Comparison of ENCODE assay signal across 7 cellular contexts in the genomic region with DNA sequence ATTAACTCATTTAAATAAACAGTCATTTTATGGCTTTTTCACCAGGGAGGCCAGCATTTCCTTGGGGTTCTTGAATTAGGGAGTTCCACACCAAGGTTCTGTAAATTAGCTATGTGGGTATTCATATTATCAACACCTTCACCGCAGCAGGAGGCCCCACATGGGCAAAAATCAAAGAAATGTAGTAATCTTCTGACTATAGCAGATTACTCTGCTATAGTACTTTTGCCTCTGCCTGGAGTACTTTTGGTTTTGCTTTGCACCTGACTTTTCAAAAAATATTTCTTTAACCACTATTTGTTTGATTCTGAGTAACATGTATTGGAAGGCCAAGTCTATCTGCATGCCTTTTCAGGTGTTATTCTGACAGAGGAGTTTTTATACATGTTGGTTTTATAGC.
DNase-seq lines count a peak whose midpoint lies in the region; ATAC-seq, FAIRE-seq and TF ChIP-seq lines count a peak whose summit lies in the region.
"Not testable (repeated sequence)": the region's sequence is repeated elsewhere in the genome, so short reads cannot be mapped to it uniquely, and the experiment has no call there.

No MANE protein-coding gene starts in this region.

- CTCF ChIA-PET in activated CD8-positive, alpha-beta T cell treated with anti-CD3 and anti-CD28 coated beads for 36 hours (lab: Charles Lee): not testable (repeated sequence)

- H3K4me1 ChIP-seq in astrocyte (ENCODE audit: insufficient read depth, low read length): not testable (repeated sequence)

- H3K79me2 ChIP-seq in astrocyte (ENCODE audit: insufficient read depth, low read length): not testable (repeated sequence)

- H3K27me3 Mint-ChIP-seq in activated CD8-positive, alpha-beta T cell treated with anti-CD3 and anti-CD28 coated beads for 36 hours; astrocyte (ENCODE audit: low read depth, unreplicated experiment): not testable (repeated sequence)

- not testable (repeated sequence) for H3K27ac Mint-ChIP-seq in activated CD8-positive, alpha-beta T cell treated with anti-CD3 and anti-CD28 coated beads for 36 hours; astrocyte (ENCODE audit: unreplicated experiment)

- not testable (repeated sequence) for DNase-seq in activated CD8-positive, alpha-beta T cell treated with anti-CD3 and anti-CD28 coated beads for 36 hours; astrocyte (ENCODE audit: low read depth)

- H3K4me1 Mint-ChIP-seq in activated CD8-positive, alpha-beta T cell treated with anti-CD3 and anti-CD28 coated beads for 36 hours (ENCODE audit: low read depth); astrocyte (ENCODE audit: low read depth, unreplicated experiment): not testable (repeated sequence)

- TF ChIP-seq CTCF in activated CD8-positive, alpha-beta T cell treated with anti-CD3 and anti-CD28 coated beads for 36 hours (IDR thresholded peaks at IDR 0.05); astrocyte (IDR thresholded peaks at IDR 0.05; ENCODE audit: insufficient read depth, low read depth, low read length): not testable (repeated sequence)

- H3K9me3 Mint-ChIP-seq in activated CD8-positive, alpha-beta T cell treated with anti-CD3 and anti-CD28 coated beads for 36 hours; astrocyte (ENCODE audit: unreplicated experiment): not testable (repeated sequence)

- ATAC-seq in GM18498 (IDR thresholded peaks at IDR 0.05; ENCODE audit: unreplicated experiment) (peak; percentile 70), GM18867 (IDR thresholded peaks at IDR 0.05; ENCODE audit: unreplicated experiment) (peak; percentile 97), GM21390 (IDR thresholded peaks at IDR 0.05; ENCODE audit: unreplicated experiment) (peak; percentile 70), HG02938 (IDR thresholded peaks at IDR 0.05; ENCODE audit: unreplicated experiment) (peak; percentile 79), HG03469 (IDR thresholded peaks at IDR 0.05; ENCODE audit: unreplicated experiment) (peak; percentile 72)
- ATAC-seq in activated CD8-positive, alpha-beta T cell treated with anti-CD3 and anti-CD28 coated beads for 36 hours: peak; percentile 73

- not testable (repeated sequence) for H3K4me3 ChIP-seq in astrocyte (ENCODE audit: insufficient read depth, low read depth, low read length)

- not testable (repeated sequence) for H3K27ac ChIP-seq in astrocyte (ENCODE audit: low read depth, low read length)

- H3K4me2 ChIP-seq in astrocyte (ENCODE audit: low read length): not testable (repeated sequence)

- not testable (repeated sequence) for H2AFZ ChIP-seq in astrocyte (ENCODE audit: low read depth, low read length)

- intact Hi-C loops in activated CD8-positive, alpha-beta T cell treated with anti-CD3 and anti-CD28 coated beads for 36 hours (cut with micrococcal nuclease): not testable (repeated sequence)

- not testable (repeated sequence) for H3K9me3 ChIP-seq in astrocyte (ENCODE audit: insufficient read depth, low read depth, low read length)

- H3K9ac ChIP-seq in astrocyte (ENCODE audit: low read length): not testable (repeated sequence)

- not testable (repeated sequence) for H3K36me3 ChIP-seq in astrocyte (ENCODE audit: insufficient read depth, low read length)

- FAIRE-seq in astrocyte (lab: Jason Lieb, UNC): peak; percentile 70

- H3K27me3 ChIP-seq in astrocyte (ENCODE audit: insufficient read depth, low read length): not testable (repeated sequence)

- H3K36me3 Mint-ChIP-seq in activated CD8-positive, alpha-beta T cell treated with anti-CD3 and anti-CD28 coated beads for 36 hours (ENCODE audit: low read depth); astrocyte (ENCODE audit: low read depth, unreplicated experiment): not testable (repeated sequence)

- POLR2A ChIA-PET in activated CD8-positive, alpha-beta T cell treated with anti-CD3 and anti-CD28 coated beads for 36 hours (lab: Charles Lee): not testable (repeated sequence)

- not testable (repeated sequence) for H3K4me3 Mint-ChIP-seq in activated CD8-positive, alpha-beta T cell treated with anti-CD3 and anti-CD28 coated beads for 36 hours; astrocyte (ENCODE audit: unreplicated experiment)

- not testable (repeated sequence) for H4K20me1 ChIP-seq in astrocyte (ENCODE audit: insufficient read depth, low read length)
